ENCODE assay signal across 8 cellular contexts in the genomic region with DNA sequence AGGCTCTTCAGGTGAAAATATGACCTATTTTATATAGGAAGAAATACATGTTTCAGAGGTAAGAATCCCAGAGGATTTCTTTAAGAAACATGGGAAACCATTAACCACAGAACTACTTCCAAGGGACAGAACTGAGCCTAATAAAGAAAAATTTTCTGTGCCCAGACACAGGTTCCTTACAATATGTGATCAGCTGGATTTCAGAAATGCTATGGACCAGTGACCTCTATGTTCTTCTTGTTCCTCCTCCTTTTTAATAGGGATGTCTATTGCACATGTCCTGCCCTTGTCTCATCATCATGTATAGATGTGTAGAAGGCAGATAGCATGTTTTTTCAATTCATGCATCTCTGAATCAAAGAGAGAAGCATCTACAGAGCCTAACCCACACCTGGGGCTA.
"Had no signal": no experiment of that assay in that cellular context is flagged by ENCODE, and none has a peak within 500 bp of the region (broad histone marks: within the 10 kb centered on the region; RNA-seq: fewer than 3 reads in every experiment).

No MANE protein-coding gene starts in this region.

- FAIRE-seq: G401.6, GM12878, GM12891, GM12892, GM18507, GM19239 had no signal

- ATAC-seq: GM12878 had no signal

- DNase-seq: GDM1, GF-D8 had no signal

- H3K4me3 ChIP-seq: GM12878 had no signal
